In genomic region chr1:179264506-179264905, GRCh38 we compare ENCODE assay signal across 21 cellular contexts.
"Had no signal": no experiment of that assay in that cellular context is flagged by ENCODE, and none has a peak within 500 bp of the region (broad histone marks: within the 10 kb centered on the region; RNA-seq: fewer than 3 reads in every experiment).

No MANE protein-coding gene starts in this region.

- H3K27me3 ChIP-seq: esophagus muscularis mucosa, upper lobe of right lung had no signal

- ATAC-seq: naive thymus-derived CD4-positive, alpha-beta T cell; right cardiac atrium; stimulated activated naive CD8-positive, alpha-beta T cell treated with anti-CD3 and anti-CD28 coated beads, Interleukin-15, Interleukin-2, amounts not matched to agents 100 U/mL and 50 U/mL, for 24 hours; T-helper 17 cell; upper lobe of right lung had no signal

- H3K36me3 ChIP-seq: esophagus muscularis mucosa, upper lobe of right lung had no signal

- H3K4me3 ChIP-seq: esophagus muscularis mucosa, upper lobe of right lung had no signal

- DNase-seq: activated CD4-positive, alpha-beta memory T cell treated with anti-CD3 and anti-CD28 coated beads for 36 hours; activated CD4-positive, alpha-beta T cell treated with anti-CD3 and anti-CD28 coated beads, Interleukin-2, amount 10 ng/mL, durations not matched to agents 24 days and 14 days; activated CD4-positive, CD25-positive, alpha-beta regulatory T cell treated with anti-CD3 and anti-CD28 coated beads, Interleukin-2, amount 50 U/mL, for 72 hours; activated CD8-positive, alpha-beta memory T cell treated with anti-CD3 and anti-CD28 coated beads, Interleukin-2, amount 50 U/mL, for 4 hours; activated gamma-delta T cell; activated naive CD4-positive, alpha-beta T cell treated with anti-CD3 and anti-CD28 coated beads, Interleukin-2, amount 10 ng/mL, durations not matched to agents 7 days and 5 days; activated naive CD8-positive, alpha-beta T cell treated with anti-CD3 and anti-CD28 coated beads, Interleukin-2, amount 10 ng/mL, durations not matched to agents 7 days and 5 days; activated T-cell treated with anti-CD3 and anti-CD28 coated beads, Interleukin-2, amount 50 U/mL, for 1 hour; amniotic stem cell; dermis blood vessel endothelial cell; effector CD4-positive, alpha-beta T cell; naive thymus-derived CD4-positive, alpha-beta T cell; nucleus accumbens; right cardiac atrium; stimulated activated CD4-positive, alpha-beta T cell treated with anti-CD3 and anti-CD28 coated beads, Interleukin-4, amount 100 ng/mL, for 1 hour; stimulated activated naive CD8-positive, alpha-beta T cell treated with anti-CD3 and anti-CD28 coated beads, Interleukin-15, Interleukin-2, amounts not matched to agents 100 U/mL and 50 U/mL, for 24 hours; T-helper 17 cell; T1000; upper lobe of right lung had no signal

- H3K27ac ChIP-seq: esophagus muscularis mucosa, parathyroid adenoma, upper lobe of right lung had no signal
